ENCODE assay signal across 13 cellular contexts in genomic region chr3:119403201-119403600, GRCh38.
"Had no signal": no experiment of that assay in that cellular context is flagged by ENCODE, and none has a peak within 500 bp of the region (broad histone marks: within the 10 kb centered on the region; RNA-seq: fewer than 3 reads in every experiment).

No MANE protein-coding gene starts in this region.

- ATAC-seq: effector memory CD8-positive, alpha-beta T cell; gastroesophageal sphincter; left colon; naive thymus-derived CD4-positive, alpha-beta T cell had no signal

- DNase-seq: activated CD4-positive, alpha-beta T cell treated with anti-CD3 and anti-CD28 coated beads, Interleukin-2, amount 50 U/mL, for 1 hour; activated naive CD4-positive, alpha-beta T cell; activated naive CD8-positive, alpha-beta T cell treated with anti-CD3 and anti-CD28 coated beads, Interleukin-2, amount 10 ng/mL, durations not matched to agents 7 days and 5 days; anterior cingulate cortex; dermis blood vessel endothelial cell; effector memory CD8-positive, alpha-beta T cell; left colon; naive thymus-derived CD4-positive, alpha-beta T cell; nucleus accumbens; stimulated activated CD4-positive, alpha-beta T cell treated with anti-CD3 and anti-CD28 coated beads, Interleukin-4, amount 100 ng/mL, for 4 hours; stimulated activated CD8-positive, alpha-beta memory T cell treated with anti-CD3 and anti-CD28 coated beads, Interleukin-4, amount 100 ng/mL, for 48 hours; trophoblast cell had no signal
